In the genomic region with DNA sequence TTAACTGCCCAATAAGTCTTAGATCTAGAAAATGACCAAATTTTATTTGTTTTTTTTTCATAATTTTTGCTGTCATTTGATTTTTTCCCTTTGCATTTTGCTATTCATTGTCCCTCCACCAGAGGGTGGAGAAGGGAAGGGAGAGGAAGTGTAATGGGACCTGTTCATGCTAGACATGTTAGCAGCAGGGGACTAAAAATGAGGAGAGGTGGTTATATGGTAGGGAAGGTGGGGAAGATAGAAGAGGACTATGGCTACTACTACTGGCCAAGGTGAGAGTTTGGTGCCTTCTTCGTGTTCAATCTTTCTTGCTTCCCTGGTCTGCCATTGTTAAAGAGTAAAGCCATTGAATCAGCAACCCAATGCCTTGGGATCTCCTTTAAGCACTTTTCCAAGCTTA, we compare ENCODE assay signal across 9 cellular contexts. TPM values are rescaled to one million over a fixed set of nuclear protein-coding genes. Genes with fewer than 3 reads are reported as not detected.
DNase-seq lines count a peak whose midpoint lies in the region; ATAC-seq, FAIRE-seq and TF ChIP-seq lines count a peak whose summit lies in the region.
"Had no signal": no experiment of that assay in that cellular context is flagged by ENCODE, and none has a peak within 500 bp of the region (broad histone marks: within the 10 kb centered on the region; RNA-seq: fewer than 3 reads in every experiment).

No MANE protein-coding gene starts in this region.

- peak; percentile 70 for ATAC-seq in GM21423 (IDR thresholded peaks at IDR 0.05; ENCODE audit: unreplicated experiment)
- no peak for ATAC-seq in thoracic aorta (ENCODE audit: insufficient number of reproducible peaks, low FRiP score, low read depth)

- BruUV-seq in PC-9 (replicated peaks; lab: Mats Ljungman, UMichigan): no TSS peak

- peaks cover 25% of the 10 kb centered on the region for H3K27me3 ChIP-seq in PC-9 (ENCODE audit: insufficient read depth, low read depth)
- no peaks in the 10 kb centered on the region for H3K27me3 ChIP-seq in thoracic aorta (replicated peaks; ENCODE audit: insufficient read depth)

- H3K4me1 ChIP-seq in PC-9 (replicated peaks; ENCODE audit: insufficient read depth) (no peaks in the 10 kb centered on the region), thoracic aorta (ENCODE audit: control insufficient read depth in 1 of 2, low read depth in 2 of 2) (peaks cover 4 to 9% of the 10 kb centered on the region in 2 donors)

- CTCF ChIA-PET in PC-9 (lab: Charles Lee): interaction anchor here (0.7 kb wide), 1 partner anchor 467 kb away, joined by 4 read pairs; no protein-coding TSS in a partner anchor

- H3K36me3 ChIP-seq in PC-9 (ENCODE audit: low read depth): no peaks in the 10 kb centered on the region
- H3K36me3 ChIP-seq in thoracic aorta: no peaks in the 10 kb centered on the region

- POLR2A ChIA-PET in PC-9 (lab: Charles Lee; ENCODE audit: unreplicated experiment): no interaction called here

- H3K4me2 ChIP-seq in PC-9: no peak overlapping the region

- no peak overlapping the region for H2AFZ ChIP-seq in PC-9

- no peak overlapping the region for H3K27ac ChIP-seq in PC-9
- H3K27ac ChIP-seq in thoracic aorta: no peak overlapping the region

- H3K4me3 ChIP-seq in PC-9 (no peak overlapping the region), thoracic aorta (no peak overlapping the region)

- H4K20me1 ChIP-seq in PC-9 (ENCODE audit: insufficient read depth): no peaks in the 10 kb centered on the region

- no peaks in the 10 kb centered on the region for H3K9me2 ChIP-seq in PC-9 (ENCODE audit: insufficient read depth)

- DNase-seq in AG09319 (ENCODE audit: extremely low read depth, low read depth) (no peak), PC-9 (peak in 1 of 2 experiments; percentile 8), fibroblast of the conjunctiva (ENCODE audit: low read depth) (peak; percentile 32), thoracic aorta (ENCODE audit: low spot score) (no peak), nucleus accumbens (lab: John Stamatoyannopoulos, UW) (no peak), frontal cortex (ENCODE audit: low spot score in 2 of 2) (no peak)
- no peak for DNase-seq in central memory CD4-positive, alpha-beta T cell

- no peaks in the 10 kb centered on the region for H3K79me2 ChIP-seq in PC-9 (ENCODE audit: low read depth)

- no peak for FAIRE-seq in frontal cortex (lab: Jason Lieb, UNC)
- FAIRE-seq: colon had no signal

- peak; percentile 89 for TF ChIP-seq CTCF in AG09319 (IDR thresholded peaks at IDR 0.05; ENCODE audit: low read depth, low read length)
- TF ChIP-seq CTCF in PC-9 (conservative IDR thresholded peaks at IDR 0.05): peak; percentile 74
- TF ChIP-seq CTCF in thoracic aorta (IDR thresholded peaks at IDR 0.05): peak; percentile 64

- no peaks in the 10 kb centered on the region for H3F3A ChIP-seq in PC-9 (ENCODE audit: insufficient read depth, low read depth)

- H3K9me3 ChIP-seq in PC-9 (ENCODE audit: insufficient read depth, low read depth): no peaks in the 10 kb centered on the region
- no peaks in the 10 kb centered on the region for H3K9me3 ChIP-seq in thoracic aorta

- intact Hi-C loops in PC-9 (cut with micrococcal nuclease; ENCODE audit: unreplicated experiment): loop anchor here (1.0 to 5.0 kb wide), 4 partner anchors 130 to 468 kb away; no protein-coding TSS in a partner anchor

RNA-seq across cellular contexts. Expression of gene GRIA1, which starts 6.4 kb away (rescaled TPM):
- not detected in 2 replicates for total RNA-seq in PC-9 (2021)
- 10 to 100 TPM; 12.4 to 39.0 TPM for total RNA-seq in thoracic aorta
- 207 TPM for total RNA-seq in frontal cortex

Comparison
In these comparisons a context has a peak if more than half of its experiments do, and no peak if none do; other contexts are left out.
1. RNA of gene GRIA1, which starts 6.4 kb away (total RNA-seq): 207 TPM in frontal cortex (single experiment) and 12.4 to 39.0 TPM in thoracic aorta; not detected in PC-9; every median in the first group is over 10 times any median in the second.
2. Peak in every context shown above with its lines, with median percentiles within 50 percentile points of each other: CTCF ChIP-seq.